ENCODE assay signal across 8 cellular contexts in genomic region chr19:46428278-46429141, GRCh38. TPM values are rescaled to one million over a fixed set of nuclear protein-coding genes. Genes with fewer than 3 reads are reported as not detected.
DNase-seq lines count a peak whose midpoint lies in the region; ATAC-seq and TF ChIP-seq lines count a peak whose summit lies in the region.

PNMA8C (minus strand) TSS chr19:46428936; CDS start chr19:46428359, 577 bp downstream.

- peaks cover 18% of the 10 kb centered on the region for H3K27me3 ChIP-seq in endodermal cell (ENCODE audit: control insufficient read depth, insufficient read depth, low read length, poor library complexity, severe bottlenecking)

- H3K9me3 Mint-ChIP-seq in endodermal cell = no peaks in the 10 kb centered on the region
- no peaks in the 10 kb centered on the region for H3K9me3 Mint-ChIP-seq in stimulated activated naive CD8-positive, alpha-beta T cell treated with anti-CD3 and anti-CD28 coated beads, Interleukin-15, Interleukin-2, amounts not matched to agents 100 ng/mL and 50 ng/mL, for 24 hours

- DNase-seq in COR-L47 (lab: John Stamatoyannopoulos, UW) (peak; percentile 62), NCI-H146 (lab: John Stamatoyannopoulos, UW) (peak; percentile 78), endodermal cell (peak; percentile 92), midbrain (lab: John Stamatoyannopoulos, UW) (peak; percentile 87), mesenteric fat pad (ENCODE audit: low spot score) (no peak)
- DNase-seq in activated CD8-positive, alpha-beta memory T cell treated with anti-CD3 and anti-CD28 coated beads for 4 hours (ENCODE audit: low read depth in 2 of 2) = peak; percentile 15 to 17

- peak within 1 kb of the TSS; percentile 59 for H3K27ac ChIP-seq in endodermal cell (ENCODE audit: low read depth, low read length)

- no peak within 1 kb of the TSS for H3K27ac Mint-ChIP-seq in endodermal cell
- peak within 1 kb of the TSS; percentile 13 for H3K27ac Mint-ChIP-seq in stimulated activated naive CD8-positive, alpha-beta T cell treated with anti-CD3 and anti-CD28 coated beads, Interleukin-15, Interleukin-2, amounts not matched to agents 100 ng/mL and 50 ng/mL, for 24 hours

- H3K9me3 ChIP-seq in endodermal cell (ENCODE audit: control insufficient read depth, low read length) = no peaks in the 10 kb centered on the region

- no peaks in the 10 kb centered on the region for H3K4me1 ChIP-seq in endodermal cell (ENCODE audit: control insufficient read depth, insufficient read depth, low read length)

- TF ChIP-seq CTCF in endodermal cell (conservative IDR thresholded peaks at IDR 0.05) = no peak

- WGBS in endodermal cell (ENCODE audit: insufficient coverage in 1 of 2, insufficient read length in 1 of 2), 2 experiments = 27 to 37% methylated on average over 33 to 50 of the region's 50 CpGs

- no peaks in the 10 kb centered on the region for H3K36me3 ChIP-seq in endodermal cell (ENCODE audit: control insufficient read depth, insufficient read depth, low read length)

- peaks cover 46% of the 10 kb centered on the region for H3K27me3 Mint-ChIP-seq in endodermal cell (ENCODE audit: insufficient read depth)
- H3K27me3 Mint-ChIP-seq in stimulated activated naive CD8-positive, alpha-beta T cell treated with anti-CD3 and anti-CD28 coated beads, Interleukin-15, Interleukin-2, amounts not matched to agents 100 ng/mL and 50 ng/mL, for 24 hours = peaks cover 80% of the 10 kb centered on the region

- no peak for ATAC-seq in HG03571 (IDR thresholded peaks at IDR 0.05; ENCODE audit: unreplicated experiment)

- H3K4me1 Mint-ChIP-seq in endodermal cell = peaks cover 10% of the 10 kb centered on the region
- H3K4me1 Mint-ChIP-seq in stimulated activated naive CD8-positive, alpha-beta T cell treated with anti-CD3 and anti-CD28 coated beads, Interleukin-15, Interleukin-2, amounts not matched to agents 100 ng/mL and 50 ng/mL, for 24 hours (ENCODE audit: low read depth) = peaks cover 34% of the 10 kb centered on the region

- no peak within 1 kb of the TSS for H3K9ac ChIP-seq in endodermal cell (ENCODE audit: extremely low read depth, low read length, poor library complexity, severe bottlenecking)

- H3K4me3 ChIP-seq in endodermal cell (ENCODE audit: low read length) = no peak within 1 kb of the TSS

- peak within 1 kb of the TSS; percentile 46 for H3K4me3 Mint-ChIP-seq in endodermal cell
- H3K4me3 Mint-ChIP-seq in stimulated activated naive CD8-positive, alpha-beta T cell treated with anti-CD3 and anti-CD28 coated beads, Interleukin-15, Interleukin-2, amounts not matched to agents 100 ng/mL and 50 ng/mL, for 24 hours = peak within 1 kb of the TSS; percentile 60

- H3K36me3 Mint-ChIP-seq in endodermal cell (ENCODE audit: low read depth) = no peaks in the 10 kb centered on the region
- no peaks in the 10 kb centered on the region for H3K36me3 Mint-ChIP-seq in stimulated activated naive CD8-positive, alpha-beta T cell treated with anti-CD3 and anti-CD28 coated beads, Interleukin-15, Interleukin-2, amounts not matched to agents 100 ng/mL and 50 ng/mL, for 24 hours (ENCODE audit: low read depth)

RNA-seq across cellular contexts. Expression of gene PNMA8C, which starts in this region (rescaled TPM):
- total RNA-seq in endodermal cell (under 1 TPM; 0.20 to 0.33 TPM), mesenteric fat pad (not detected)
- polyA plus RNA-seq in endodermal cell (2013, experiment 1 of 2) = 3.0 TPM
- polyA plus RNA-seq in endodermal cell (2013, experiment 2 of 2) = 3.1 TPM
